In genomic region chr4:92387459-92388069, GRCh38 we compare ENCODE assay signal across 8 cellular contexts.
DNase-seq lines count a peak whose midpoint lies in the region; ATAC-seq and TF ChIP-seq lines count a peak whose summit lies in the region.

No MANE protein-coding gene starts in this region.

- intact Hi-C loops in colonic mucosa (cut with DNase I) = loop anchor here (5.0 to 10.0 kb wide), 2 partner anchors 1270 to 1973 kb away; no protein-coding TSS in a partner anchor

- DNase-seq in Ammon's horn (ENCODE audit: low spot score) = peak; percentile 75
- peak; percentile 32 for DNase-seq in NCI-H460 (ENCODE audit: extremely low read depth, low read depth)
- DNase-seq in colonic mucosa = no peak
- peak; percentile 52 for DNase-seq in myocyte (ENCODE audit: low read depth)
- DNase-seq in DMS79 (lab: John Stamatoyannopoulos, UW) = no peak
- no peak for DNase-seq in activated CD4-positive, alpha-beta T cell treated with anti-CD3 and anti-CD28 coated beads, Interleukin-2, amount 10 ng/mL, durations not matched to agents 7 days and 5 days

- H3K27ac ChIP-seq in colonic mucosa = no peak overlapping the region

- no peak overlapping the region for H3K4me3 Mint-ChIP-seq in activated CD4-positive, alpha-beta T cell treated with anti-CD3 and anti-CD28 coated beads, Interleukin-2, amount 10 ng/mL, durations not matched to agents 7 days and 5 days

- ATAC-seq in GM18867 (IDR thresholded peaks at IDR 0.05; ENCODE audit: unreplicated experiment) = peak; percentile 83
- ATAC-seq in HG03025 (IDR thresholded peaks at IDR 0.05; ENCODE audit: low FRiP score, unreplicated experiment) = peak; percentile 69

- H3K4me3 ChIP-seq in colonic mucosa = no peak overlapping the region

- H3K36me3 Mint-ChIP-seq in activated CD4-positive, alpha-beta T cell treated with anti-CD3 and anti-CD28 coated beads, Interleukin-2, amount 10 ng/mL, durations not matched to agents 7 days and 5 days (ENCODE audit: low read depth) = no peaks in the 10 kb centered on the region

- H3K4me1 Mint-ChIP-seq in activated CD4-positive, alpha-beta T cell treated with anti-CD3 and anti-CD28 coated beads, Interleukin-2, amount 10 ng/mL, durations not matched to agents 7 days and 5 days = no peaks in the 10 kb centered on the region

- H3K27me3 Mint-ChIP-seq in activated CD4-positive, alpha-beta T cell treated with anti-CD3 and anti-CD28 coated beads, Interleukin-2, amount 10 ng/mL, durations not matched to agents 7 days and 5 days = no peaks in the 10 kb centered on the region

- no peaks in the 10 kb centered on the region for H3K4me1 ChIP-seq in colonic mucosa

- TF ChIP-seq CTCF in colonic mucosa (IDR thresholded peaks at IDR 0.05) = peak; percentile 39

- no peak overlapping the region for H3K27ac Mint-ChIP-seq in activated CD4-positive, alpha-beta T cell treated with anti-CD3 and anti-CD28 coated beads, Interleukin-2, amount 10 ng/mL, durations not matched to agents 7 days and 5 days

- CTCF ChIA-PET in activated CD4-positive, alpha-beta T cell treated with anti-CD3 and anti-CD28 coated beads, Interleukin-2, amount 10 ng/mL, durations not matched to agents 7 days and 5 days (lab: Charles Lee) = no interaction called here

- no peaks in the 10 kb centered on the region for H3K9me3 Mint-ChIP-seq in activated CD4-positive, alpha-beta T cell treated with anti-CD3 and anti-CD28 coated beads, Interleukin-2, amount 10 ng/mL, durations not matched to agents 7 days and 5 days

- H3K9ac ChIP-seq in colonic mucosa (ENCODE audit: low read depth in 2 of 2, low read length in 2 of 2) = no peak overlapping the region

- no peaks in the 10 kb centered on the region for H3K27me3 ChIP-seq in colonic mucosa

- H3K36me3 ChIP-seq in colonic mucosa = no peaks in the 10 kb centered on the region

- POLR2A ChIA-PET in activated CD4-positive, alpha-beta T cell treated with anti-CD3 and anti-CD28 coated beads, Interleukin-2, amount 10 ng/mL, durations not matched to agents 7 days and 5 days (lab: Charles Lee) = no interaction called here

- H3K9me3 ChIP-seq in colonic mucosa = no peaks in the 10 kb centered on the region

Comparison
In these comparisons a context has a peak if more than half of its experiments do, and no peak if none do; other contexts are left out.
1. DNase-seq: peak in Ammon's horn (single experiment), NCI-H460 (single experiment) and myocyte (single experiment); none in colonic mucosa (single experiment), DMS79 (single experiment) and activated CD4-positive, alpha-beta T cell treated with anti-CD3 and anti-CD28 coated beads, Interleukin-2, amount 10 ng/mL, durations not matched to agents 7 days and 5 days (single experiment).